ENCODE assay signal across 8 cellular contexts in genomic region chr11:9209604-9210003, GRCh38. TPM values are rescaled to one million over a fixed set of nuclear protein-coding genes. Genes with fewer than 3 reads are reported as not detected.
DNase-seq lines count a peak whose midpoint lies in the region; ATAC-seq, FAIRE-seq and TF ChIP-seq lines count a peak whose summit lies in the region.
"Not testable (repeated sequence)": the region's sequence is repeated elsewhere in the genome, so short reads cannot be mapped to it uniquely, and the experiment has no call there.

No MANE protein-coding gene starts in this region.

- 0 out of 2 replicates have a peak overlapping the region, but pooled peaks have one; percentile 34 for H3K9ac ChIP-seq in GM12878 (ENCODE audit: control insufficient read depth, insufficient read depth, low read length)

- H3K36me3 ChIP-seq in PC-9 (ENCODE audit: low read depth); GM12878 (ENCODE audit: control insufficient read depth in 2 of 2, insufficient read depth in 2 of 2, low read length in 1 of 2); naive thymus-derived CD4-positive, alpha-beta T cell (ENCODE audit: control insufficient read depth in 2 of 3, insufficient read depth in 3 of 3, low read length in 3 of 3): not testable (repeated sequence)

- not testable (repeated sequence) for H3K4me3 ChIP-seq in PC-9; GM12878; naive thymus-derived CD4-positive, alpha-beta T cell (ENCODE audit: low read length)

- H3K9me3 Mint-ChIP-seq in activated T-cell treated with anti-CD3 and anti-CD28 coated beads, Interleukin-2, amount 50 U/mL, for 24 hours; naive thymus-derived CD4-positive, alpha-beta T cell; stimulated activated naive CD8-positive, alpha-beta T cell treated with anti-CD3 and anti-CD28 coated beads, Interleukin-15, amount 100 ng/mL, for 72 hours: not testable (repeated sequence)

- not testable (repeated sequence) for TF ChIP-seq EP300 in GM12878 (IDR thresholded peaks at IDR 0.05; ENCODE audit: borderline replicate concordance in 1 of 2, control insufficient read depth in 1 of 2, low read depth in 2 of 2, low read length in 2 of 2)

- in situ Hi-C loops in GM12878 (cut with MboI) = not testable (repeated sequence)

- not testable (repeated sequence) for H3K9me2 ChIP-seq in PC-9 (ENCODE audit: insufficient read depth)

- H2AFZ ChIP-seq in PC-9 = not testable (repeated sequence)
- H2AFZ ChIP-seq in GM12878 (ENCODE audit: control insufficient read depth, low read depth, low read length) = peak overlapping the region; percentile 66; the same call in 1 of the 2 replicates

- not testable (repeated sequence) for H3K9me3 ChIP-seq in PC-9 (ENCODE audit: insufficient read depth, low read depth); GM12878 (replicated peaks; ENCODE audit: control insufficient read depth, insufficient read depth, low read length); naive thymus-derived CD4-positive, alpha-beta T cell (ENCODE audit: control insufficient read depth in 2 of 3, low read length in 3 of 3)

- TF ChIP-seq POLR2A in GM12878 (IDR thresholded peaks at IDR 0.05; ENCODE audit: low read depth, low read length) = not testable (repeated sequence)

- ATAC-seq in GM18498 (IDR thresholded peaks at IDR 0.05; ENCODE audit: unreplicated experiment) (peak; percentile 11), GM21576 (IDR thresholded peaks at IDR 0.05; ENCODE audit: unreplicated experiment) (peak; percentile 19), HG02973 (IDR thresholded peaks at IDR 0.05; ENCODE audit: unreplicated experiment) (peak; percentile 33), GM12878 (peak; percentile 31)
- not testable (repeated sequence) for ATAC-seq in naive thymus-derived CD4-positive, alpha-beta T cell
- ATAC-seq in stimulated activated naive CD8-positive, alpha-beta T cell treated with anti-CD3 and anti-CD28 coated beads, Interleukin-15, amount 100 ng/mL, for 72 hours = peak; percentile 81

- not testable (repeated sequence) for FAIRE-seq in GM12878 (lab: Jason Lieb, UNC)

- not testable (repeated sequence) for TF ChIP-seq RAD21 in GM12878 (IDR thresholded peaks at IDR 0.05; ENCODE audit: insufficient read depth, low read depth, low read length)

- WGBS in GM12878 (ENCODE audit: insufficient coverage, insufficient replicate concordance, low lambda C conversion rate, missing lambda C conversion rate) = 33% methylated on average over 4 of the region's 4 CpGs

- POLR2A ChIA-PET in PC-9 (lab: Charles Lee; ENCODE audit: unreplicated experiment) = interaction anchor here (0.6 kb wide), 1 partner anchor 8 kb away, joined by 6 read pairs; no protein-coding TSS in a partner anchor
- POLR2A ChIA-PET in GM12878 (lab: Charles Lee) = interaction anchor here (0.6 to 1.9 kb wide), 4 partner anchors 17 to 101 kb away, joined by 3 to 6 read pairs (median 5); no protein-coding TSS in a partner anchor
- POLR2A ChIA-PET in naive thymus-derived CD4-positive, alpha-beta T cell (lab: Charles Lee) = interaction anchor here (0.9 kb wide), 1 partner anchor 364 kb away, joined by 3 read pairs; no protein-coding TSS in a partner anchor

- H3K79me2 ChIP-seq in PC-9 (ENCODE audit: low read depth) = not testable (repeated sequence)
- H3K79me2 ChIP-seq in GM12878 (ENCODE audit: control insufficient read depth, insufficient read depth, low read length) = peaks cover 29% of the 10 kb centered on the region

- H3K27ac Mint-ChIP-seq in activated T-cell treated with anti-CD3 and anti-CD28 coated beads, Interleukin-2, amount 50 U/mL, for 24 hours = peak overlapping the region; percentile 53
- peak overlapping the region in 8 of 9 donors; percentile 1 to 69 (median 21) for H3K27ac Mint-ChIP-seq in naive thymus-derived CD4-positive, alpha-beta T cell
- peak overlapping the region in 1 of 2 donors; percentile 75 for H3K27ac Mint-ChIP-seq in stimulated activated naive CD8-positive, alpha-beta T cell treated with anti-CD3 and anti-CD28 coated beads, Interleukin-15, amount 100 ng/mL, for 72 hours

- CTCF ChIA-PET in PC-9 (lab: Charles Lee); naive thymus-derived CD4-positive, alpha-beta T cell (lab: Charles Lee): not testable (repeated sequence)
- CTCF ChIA-PET in GM12878 (lab: Yijun Ruan, JAX) = interaction anchor here (0.8 to 1.6 kb wide), 6 partner anchors 18 to 297 kb away, joined by 3 to 6 read pairs (median 5); no protein-coding TSS in a partner anchor

- not testable (repeated sequence) for H3K27me3 Mint-ChIP-seq in activated T-cell treated with anti-CD3 and anti-CD28 coated beads, Interleukin-2, amount 50 U/mL, for 24 hours; naive thymus-derived CD4-positive, alpha-beta T cell; stimulated activated naive CD8-positive, alpha-beta T cell treated with anti-CD3 and anti-CD28 coated beads, Interleukin-15, amount 100 ng/mL, for 72 hours

- not testable (repeated sequence) for H3K27me3 ChIP-seq in PC-9 (ENCODE audit: insufficient read depth, low read depth); GM12878 (replicated peaks in 1 of 2; ENCODE audit: control insufficient read depth in 2 of 2, insufficient read depth in 2 of 2, low read length in 1 of 2); naive thymus-derived CD4-positive, alpha-beta T cell (ENCODE audit: control insufficient read depth in 2 of 2, insufficient read depth in 2 of 2, low read length in 2 of 2)

- H3K36me3 Mint-ChIP-seq in activated T-cell treated with anti-CD3 and anti-CD28 coated beads, Interleukin-2, amount 50 U/mL, for 24 hours (ENCODE audit: low read depth); naive thymus-derived CD4-positive, alpha-beta T cell: not testable (repeated sequence)

- SMC1A ChIA-PET in GM12878 (lab: Charles Lee; ENCODE audit: uncharacterized antibody, unreplicated experiment) = interaction anchor here (0.8 to 3.5 kb wide), 19 partner anchors 14 to 250 kb away, joined by 3 to 19 read pairs (median 5); partner anchors contain the start of gene DENND5A

- not testable (repeated sequence) for H3F3A ChIP-seq in PC-9 (ENCODE audit: insufficient read depth, low read depth)

- H4K20me1 ChIP-seq in PC-9 (ENCODE audit: insufficient read depth); GM12878 (ENCODE audit: control insufficient read depth, insufficient read depth): not testable (repeated sequence)

- H3K4me3 Mint-ChIP-seq in activated T-cell treated with anti-CD3 and anti-CD28 coated beads, Interleukin-2, amount 50 U/mL, for 24 hours = peak overlapping the region; percentile 5
- peak overlapping the region in 4 of 10 donors; percentile 0 to 46 (median 10) for H3K4me3 Mint-ChIP-seq in naive thymus-derived CD4-positive, alpha-beta T cell
- peak overlapping the region; percentile 69 to 76 for H3K4me3 Mint-ChIP-seq in stimulated activated naive CD8-positive, alpha-beta T cell treated with anti-CD3 and anti-CD28 coated beads, Interleukin-15, amount 100 ng/mL, for 72 hours

- BruUV-seq in PC-9 (replicated peaks; lab: Mats Ljungman, UMichigan); GM12878 (replicated peaks; lab: Mats Ljungman, UMichigan): not testable (repeated sequence)

- not testable (repeated sequence) for TF ChIP-seq CTCF in PC-9 (conservative IDR thresholded peaks at IDR 0.05); GM12878 (IDR thresholded peaks at IDR 0.05 in 2 of 3, conservative IDR thresholded peaks at IDR 0.05 in 1 of 3; ENCODE audit: control insufficient read depth in 2 of 3, extremely low read depth in 1 of 3, insufficient read depth in 1 of 3, low read depth in 3 of 3, low read length in 3 of 3)

- RAD21 ChIA-PET in GM12878 (lab: Charles Lee; ENCODE audit: unreplicated experiment) = interaction anchor here (1.0 to 5.1 kb wide), 10 partner anchors 17 to 297 kb away, joined by 3 to 20 read pairs (median 6); no protein-coding TSS in a partner anchor

- not testable (repeated sequence) for DNase-seq in PC-9; activated T-cell treated with anti-CD3 and anti-CD28 coated beads, Interleukin-2, amount 50 U/mL, for 24 hours; naive thymus-derived CD4-positive, alpha-beta T cell
- DNase-seq in GM12878 (ENCODE audit: low read depth, low spot score) = peak; percentile 21
- peak in 1 of 2 donors; percentile 49 for DNase-seq in stimulated activated naive CD8-positive, alpha-beta T cell treated with anti-CD3 and anti-CD28 coated beads, Interleukin-15, amount 100 ng/mL, for 72 hours

- H3K4me2 ChIP-seq in PC-9 (peak overlapping the region; percentile 34; the same call in 1 of the 2 replicates), GM12878 (ENCODE audit: control insufficient read depth, insufficient read depth) (peak overlapping the region; percentile 84)

- H3K4me1 ChIP-seq in PC-9 (replicated peaks; ENCODE audit: insufficient read depth) (peaks cover 16% of the 10 kb centered on the region), GM12878 (ENCODE audit: control insufficient read depth, insufficient read depth, low read length) (peaks cover 41% of the 10 kb centered on the region)
- not testable (repeated sequence) for H3K4me1 ChIP-seq in naive thymus-derived CD4-positive, alpha-beta T cell (ENCODE audit: control insufficient read depth in 2 of 2, insufficient read depth in 2 of 2, low read length in 2 of 2)

- peaks cover 53% of the 10 kb centered on the region for H3K4me1 Mint-ChIP-seq in activated T-cell treated with anti-CD3 and anti-CD28 coated beads, Interleukin-2, amount 50 U/mL, for 24 hours (ENCODE audit: low read depth)
- peaks cover 44 to 74% (median 59%) of the 10 kb centered on the region in 7 donors for H3K4me1 Mint-ChIP-seq in naive thymus-derived CD4-positive, alpha-beta T cell
- H3K4me1 Mint-ChIP-seq in stimulated activated naive CD8-positive, alpha-beta T cell treated with anti-CD3 and anti-CD28 coated beads, Interleukin-15, amount 100 ng/mL, for 72 hours = peaks cover 58% of the 10 kb centered on the region

- intact Hi-C loops in PC-9 (cut with micrococcal nuclease; ENCODE audit: unreplicated experiment) = not testable (repeated sequence)
- intact Hi-C loops in GM12878 (cut with micrococcal nuclease; ENCODE audit: unreplicated experiment) = loop anchor here (2.0 to 5.0 kb wide), 4 partner anchors 41 to 251 kb away; partner anchors contain the start of genes TMEM41B and ZNF143
- intact Hi-C loops in naive thymus-derived CD4-positive, alpha-beta T cell (cut with micrococcal nuclease) = loop anchor here (2.0 kb wide), 2 partner anchors 15 to 55 kb away; partner anchors contain the start of gene DENND5A (in 1 of the 2)

- H3K27ac ChIP-seq in PC-9; naive thymus-derived CD4-positive, alpha-beta T cell (ENCODE audit: low read depth, low read length): not testable (repeated sequence)
- H3K27ac ChIP-seq in GM12878 (ENCODE audit: control insufficient read depth, insufficient read depth) = peak overlapping the region; percentile 82

RNA-seq across cellular contexts. Expression of gene DENND5A, which starts 55.5 kb away (rescaled TPM):
- total RNA-seq in PC-9 (2021) = 17.7 and 19.8 TPM in 2 replicates
- 297 and 334 TPM in 2 replicates for total RNA-seq in GM12878 (2013; cell fraction: nucleolus; rRNA removed)
- 101 and 102 TPM in 2 replicates for total RNA-seq in GM12878 (2014; rRNA removed)
- 96.5 and 106 TPM in 2 replicates for total RNA-seq in GM12878 (2014; rRNA removed; fragmentation: Illumina TruSeq; extraction: Trizol)
- 91.3 and 94.2 TPM in 2 replicates for total RNA-seq in GM12878 (2021)
- polyA plus RNA-seq in GM12878 (2011; ENCODE audit: low read depth) = 37.7 TPM
- 93.6 and 157 TPM in 2 replicates for polyA plus RNA-seq in GM12878 (2011; rRNA removed)
- 167 and 190 TPM in 2 replicates for polyA plus RNA-seq in GM12878 (2011; cell fraction: cytosol; rRNA removed)
- polyA plus RNA-seq in GM12878 (2011; cell fraction: nucleus; rRNA removed) = 172 and 245 TPM in 2 replicates
- 46.8 and 47.7 TPM in 2 replicates for polyA plus RNA-seq in GM12878 (2012)
- polyA plus RNA-seq in GM12878 (2014; fragmentation: Illumina TruSeq; extraction: Trizol) = 127 and 135 TPM in 2 replicates
- polyA plus RNA-seq in GM12878 (2014; fragmentation: Nextera tagmentation; extraction: Ambion mirVana) = 10 to 100 TPM; 15.6 to 24.1 TPM
- 63.8 and 78.9 TPM in 2 replicates for polyA plus RNA-seq in GM12878 (2014; rRNA removed)
- 10 to 100 TPM; 15.7 to 16.6 TPM for polyA plus RNA-seq in GM12878 (2016; fragmentation: Nextera tagmentation; extraction: Ambion mirVana)
- 392 and 436 TPM in 2 replicates for polyA minus RNA-seq in GM12878 (2011; rRNA and poly(A)+ RNA removed)
- polyA minus RNA-seq in GM12878 (2011; cell fraction: cytosol; rRNA and poly(A)+ RNA removed) = 76.6 and 77.9 TPM in 2 replicates
- 140 and 188 TPM in 2 replicates for polyA minus RNA-seq in GM12878 (2011; cell fraction: nucleus; rRNA and poly(A)+ RNA removed)
- total RNA-seq in naive thymus-derived CD4-positive, alpha-beta T cell = 100 to 1,000 TPM in 4 of 5 experiments, 10 to 100 TPM in 1; 65.0 to 178 (median 108) TPM
- polyA plus RNA-seq in naive thymus-derived CD4-positive, alpha-beta T cell = 10 to 100 TPM; 33.9 to 60.3 TPM
